In the genomic region with DNA sequence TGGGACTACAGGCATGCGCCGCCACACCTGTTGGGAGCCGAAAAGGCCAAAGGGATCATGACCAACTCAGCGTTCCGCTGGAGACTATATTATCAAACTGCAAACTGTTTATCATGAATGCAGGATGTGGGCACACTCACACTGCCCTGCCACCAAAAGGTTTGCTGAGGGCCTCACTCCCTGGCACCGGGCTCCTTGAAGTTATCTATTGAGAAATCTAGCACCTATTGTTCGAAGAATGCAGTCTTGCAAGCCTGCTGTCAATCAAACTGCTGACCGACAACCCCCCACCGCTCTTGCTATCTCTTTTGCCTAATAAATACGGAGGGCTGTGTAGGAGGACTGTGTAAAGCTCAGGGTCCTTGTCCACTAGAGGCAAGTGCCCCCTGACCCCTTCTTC, we compare ENCODE assay signal across 1 cellular context.
TF ChIP-seq lines count a peak whose summit lies in the region.

No MANE protein-coding gene starts in this region.

TF ChIP-seq in GM23338, 12 proteins besides CTCF, POLR2A, EP300 and RAD21 (continued from another document):
- no peak for TF ChIP-seq ZNF462 (CRISPR knock-in tag; IDR thresholded peaks at IDR 0.05)
- no peak for TF ChIP-seq REST (IDR thresholded peaks at IDR 0.05; ENCODE audit: unreplicated experiment)
- no peak for TF ChIP-seq ETS1 (IDR thresholded peaks at IDR 0.05)
TF ChIP-seq in GM23338: peak in this region for 0.
